Comparison of ENCODE assay signal across 1 cellular context in the genomic region with DNA sequence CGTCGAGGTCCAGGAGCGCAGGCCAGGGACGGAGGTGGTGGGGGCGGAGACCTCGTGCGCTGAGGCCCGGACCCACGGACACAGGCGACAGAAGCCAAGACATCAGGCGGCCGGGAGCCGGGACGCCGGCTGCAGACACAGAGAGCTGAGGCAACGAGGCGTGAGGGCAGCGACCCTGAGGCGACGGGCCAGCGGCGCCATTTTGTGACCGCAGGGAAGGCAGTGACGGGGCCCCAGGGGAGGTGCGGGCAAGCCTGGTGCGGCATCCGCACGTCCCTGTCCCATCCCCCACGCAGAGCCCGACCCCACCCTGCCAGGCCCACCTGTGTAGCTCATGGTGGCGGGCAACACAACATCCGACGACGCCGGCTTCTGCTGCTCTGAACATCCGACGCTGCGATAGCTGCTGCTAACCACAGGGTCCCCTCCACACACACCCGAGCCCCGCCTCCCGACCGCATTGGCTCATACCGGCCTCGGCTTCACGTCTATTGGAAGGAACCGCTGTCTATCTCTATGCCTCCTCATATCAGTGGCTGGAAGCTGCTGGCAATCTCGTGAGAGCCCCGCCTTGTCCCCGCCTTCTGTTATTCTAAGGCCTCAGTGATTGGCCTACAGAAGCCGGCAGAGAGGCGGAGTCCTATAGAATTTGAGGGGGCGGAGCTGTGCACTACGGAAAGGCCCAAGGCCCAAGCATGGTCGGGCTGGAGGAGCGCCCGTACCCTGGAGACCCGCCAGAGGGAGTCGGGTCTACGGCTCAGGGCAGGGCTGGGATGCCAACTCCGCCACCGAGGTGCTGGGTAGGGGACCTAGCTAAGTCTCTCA.
A peak's percentile ranks its signal among the peaks of the same experiment; 100 is the strongest.
TF ChIP-seq lines count a peak whose summit lies in the region.

A gene with protein sequence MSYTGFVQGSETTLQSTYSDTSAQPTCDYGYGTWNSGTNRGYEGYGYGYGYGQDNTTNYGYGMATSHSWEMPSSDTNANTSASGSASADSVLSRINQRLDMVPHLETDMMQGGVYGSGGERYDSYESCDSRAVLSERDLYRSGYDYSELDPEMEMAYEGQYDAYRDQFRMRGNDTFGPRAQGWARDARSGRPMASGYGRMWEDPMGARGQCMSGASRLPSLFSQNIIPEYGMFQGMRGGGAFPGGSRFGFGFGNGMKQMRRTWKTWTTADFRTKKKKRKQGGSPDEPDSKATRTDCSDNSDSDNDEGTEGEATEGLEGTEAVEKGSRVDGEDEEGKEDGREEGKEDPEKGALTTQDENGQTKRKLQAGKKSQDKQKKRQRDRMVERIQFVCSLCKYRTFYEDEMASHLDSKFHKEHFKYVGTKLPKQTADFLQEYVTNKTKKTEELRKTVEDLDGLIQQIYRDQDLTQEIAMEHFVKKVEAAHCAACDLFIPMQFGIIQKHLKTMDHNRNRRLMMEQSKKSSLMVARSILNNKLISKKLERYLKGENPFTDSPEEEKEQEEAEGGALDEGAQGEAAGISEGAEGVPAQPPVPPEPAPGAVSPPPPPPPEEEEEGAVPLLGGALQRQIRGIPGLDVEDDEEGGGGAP (minus strand): TSS at position 401 of the 825 bp plus-strand sequence. CDS start 65 bp downstream, at position 336.

TF ChIP-seq in HEK293, 187 proteins besides CTCF, POLR2A, EP300 and RAD21 (continued from another document):
- peak; percentile 63; the same call in 1 of the 2 replicates for TF ChIP-seq ZNF561 (tag by site-specific recombination; IDR thresholded peaks at IDR 0.05; ENCODE audit: borderline replicate concordance)
- no peak for TF ChIP-seq ZNF776 (tag by site-specific recombination; IDR thresholded peaks at IDR 0.05; ENCODE audit: borderline replicate concordance)
- TF ChIP-seq ZNF239 (tag by site-specific recombination; IDR thresholded peaks at IDR 0.05): no peak
- TF ChIP-seq BCL11A (tag by site-specific recombination; IDR thresholded peaks at IDR 0.05; ENCODE audit: low read depth): no peak
- TF ChIP-seq ZNF433 (tag by site-specific recombination; IDR thresholded peaks at IDR 0.05; ENCODE audit: low read depth): no peak
- TF ChIP-seq OVOL3 (tag by site-specific recombination; IDR thresholded peaks at IDR 0.05): peak; percentile 47; the same call in 1 of the 2 replicates
- TF ChIP-seq ZNF837 (tag by site-specific recombination; IDR thresholded peaks at IDR 0.05): 0 out of 2 replicates have a peak, but pooled peaks have one; percentile 31
- peak; percentile 51 for TF ChIP-seq ZNF600 (tag by site-specific recombination; IDR thresholded peaks at IDR 0.05)
- TF ChIP-seq ZFP41 (tag by site-specific recombination; IDR thresholded peaks at IDR 0.05; ENCODE audit: borderline replicate concordance): no peak
- peak; percentile 79 for TF ChIP-seq SP7 (tag by site-specific recombination; IDR thresholded peaks at IDR 0.05)
- TF ChIP-seq, protein P1, sequence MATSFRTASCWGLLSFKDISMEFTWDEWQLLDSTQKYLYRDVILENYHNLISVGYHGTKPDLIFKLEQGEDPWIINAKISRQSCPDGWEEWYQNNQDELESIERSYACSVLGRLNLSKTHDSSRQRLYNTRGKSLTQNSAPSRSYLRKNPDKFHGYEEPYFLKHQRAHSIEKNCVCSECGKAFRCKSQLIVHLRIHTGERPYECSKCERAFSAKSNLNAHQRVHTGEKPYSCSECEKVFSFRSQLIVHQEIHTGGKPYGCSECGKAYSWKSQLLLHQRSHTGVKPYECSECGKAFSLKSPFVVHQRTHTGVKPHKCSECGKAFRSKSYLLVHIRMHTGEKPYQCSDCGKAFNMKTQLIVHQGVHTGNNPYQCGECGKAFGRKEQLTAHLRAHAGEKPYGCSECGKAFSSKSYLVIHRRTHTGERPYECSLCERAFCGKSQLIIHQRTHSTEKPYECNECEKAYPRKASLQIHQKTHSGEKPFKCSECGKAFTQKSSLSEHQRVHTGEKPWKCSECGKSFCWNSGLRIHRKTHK (tag by site-specific recombination; IDR thresholded peaks at IDR 0.05): no peak
- peak; percentile 62; the same call in 1 of the 2 replicates for TF ChIP-seq ZNF169 (tag by site-specific recombination; IDR thresholded peaks at IDR 0.05)
- TF ChIP-seq ZNF174 (tag by site-specific recombination; IDR thresholded peaks at IDR 0.05): no peak
- TF ChIP-seq ZNF626 (tag by site-specific recombination; IDR thresholded peaks at IDR 0.05): no peak
- TF ChIP-seq, protein P2, sequence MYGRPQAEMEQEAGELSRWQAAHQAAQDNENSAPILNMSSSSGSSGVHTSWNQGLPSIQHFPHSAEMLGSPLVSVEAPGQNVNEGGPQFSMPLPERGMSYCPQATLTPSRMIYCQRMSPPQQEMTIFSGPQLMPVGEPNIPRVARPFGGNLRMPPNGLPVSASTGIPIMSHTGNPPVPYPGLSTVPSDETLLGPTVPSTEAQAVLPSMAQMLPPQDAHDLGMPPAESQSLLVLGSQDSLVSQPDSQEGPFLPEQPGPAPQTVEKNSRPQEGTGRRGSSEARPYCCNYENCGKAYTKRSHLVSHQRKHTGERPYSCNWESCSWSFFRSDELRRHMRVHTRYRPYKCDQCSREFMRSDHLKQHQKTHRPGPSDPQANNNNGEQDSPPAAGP (tag by site-specific recombination; IDR thresholded peaks at IDR 0.05): peak; percentile 92
- TF ChIP-seq, protein P3, sequence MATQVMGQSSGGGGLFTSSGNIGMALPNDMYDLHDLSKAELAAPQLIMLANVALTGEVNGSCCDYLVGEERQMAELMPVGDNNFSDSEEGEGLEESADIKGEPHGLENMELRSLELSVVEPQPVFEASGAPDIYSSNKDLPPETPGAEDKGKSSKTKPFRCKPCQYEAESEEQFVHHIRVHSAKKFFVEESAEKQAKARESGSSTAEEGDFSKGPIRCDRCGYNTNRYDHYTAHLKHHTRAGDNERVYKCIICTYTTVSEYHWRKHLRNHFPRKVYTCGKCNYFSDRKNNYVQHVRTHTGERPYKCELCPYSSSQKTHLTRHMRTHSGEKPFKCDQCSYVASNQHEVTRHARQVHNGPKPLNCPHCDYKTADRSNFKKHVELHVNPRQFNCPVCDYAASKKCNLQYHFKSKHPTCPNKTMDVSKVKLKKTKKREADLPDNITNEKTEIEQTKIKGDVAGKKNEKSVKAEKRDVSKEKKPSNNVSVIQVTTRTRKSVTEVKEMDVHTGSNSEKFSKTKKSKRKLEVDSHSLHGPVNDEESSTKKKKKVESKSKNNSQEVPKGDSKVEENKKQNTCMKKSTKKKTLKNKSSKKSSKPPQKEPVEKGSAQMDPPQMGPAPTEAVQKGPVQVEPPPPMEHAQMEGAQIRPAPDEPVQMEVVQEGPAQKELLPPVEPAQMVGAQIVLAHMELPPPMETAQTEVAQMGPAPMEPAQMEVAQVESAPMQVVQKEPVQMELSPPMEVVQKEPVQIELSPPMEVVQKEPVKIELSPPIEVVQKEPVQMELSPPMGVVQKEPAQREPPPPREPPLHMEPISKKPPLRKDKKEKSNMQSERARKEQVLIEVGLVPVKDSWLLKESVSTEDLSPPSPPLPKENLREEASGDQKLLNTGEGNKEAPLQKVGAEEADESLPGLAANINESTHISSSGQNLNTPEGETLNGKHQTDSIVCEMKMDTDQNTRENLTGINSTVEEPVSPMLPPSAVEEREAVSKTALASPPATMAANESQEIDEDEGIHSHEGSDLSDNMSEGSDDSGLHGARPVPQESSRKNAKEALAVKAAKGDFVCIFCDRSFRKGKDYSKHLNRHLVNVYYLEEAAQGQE (tag by site-specific recombination; IDR thresholded peaks at IDR 0.05): 0 out of 2 replicates have a peak, but pooled peaks have one; percentile 53
- TF ChIP-seq, protein P4, sequence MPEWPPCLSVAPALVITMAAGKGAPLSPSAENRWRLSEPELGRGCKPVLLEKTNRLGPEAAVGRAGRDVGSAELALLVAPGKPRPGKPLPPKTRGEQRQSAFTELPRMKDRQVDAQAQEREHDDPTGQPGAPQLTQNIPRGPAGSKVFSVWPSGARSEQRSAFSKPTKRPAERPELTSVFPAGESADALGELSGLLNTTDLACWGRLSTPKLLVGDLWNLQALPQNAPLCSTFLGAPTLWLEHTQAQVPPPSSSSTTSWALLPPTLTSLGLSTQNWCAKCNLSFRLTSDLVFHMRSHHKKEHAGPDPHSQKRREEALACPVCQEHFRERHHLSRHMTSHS (tag by site-specific recombination; IDR thresholded peaks at IDR 0.05): 0 out of 2 replicates have a peak, but pooled peaks have one; percentile 9
- TF ChIP-seq KLF10 (tag by site-specific recombination; IDR thresholded peaks at IDR 0.05): peak; percentile 90
- TF ChIP-seq, protein P5, sequence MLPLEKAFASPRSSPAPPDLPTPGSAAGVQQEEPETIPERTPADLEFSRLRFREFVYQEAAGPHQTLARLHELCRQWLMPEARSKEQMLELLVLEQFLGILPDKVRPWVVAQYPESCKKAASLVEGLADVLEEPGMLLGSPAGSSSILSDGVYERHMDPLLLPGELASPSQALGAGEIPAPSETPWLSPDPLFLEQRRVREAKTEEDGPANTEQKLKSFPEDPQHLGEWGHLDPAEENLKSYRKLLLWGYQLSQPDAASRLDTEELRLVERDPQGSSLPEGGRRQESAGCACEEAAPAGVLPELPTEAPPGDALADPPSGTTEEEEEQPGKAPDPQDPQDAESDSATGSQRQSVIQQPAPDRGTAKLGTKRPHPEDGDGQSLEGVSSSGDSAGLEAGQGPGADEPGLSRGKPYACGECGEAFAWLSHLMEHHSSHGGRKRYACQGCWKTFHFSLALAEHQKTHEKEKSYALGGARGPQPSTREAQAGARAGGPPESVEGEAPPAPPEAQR (tag by site-specific recombination; IDR thresholded peaks at IDR 0.05): no peak
- TF ChIP-seq ZNF146 (tag by site-specific recombination; IDR thresholded peaks at IDR 0.05): peak; percentile 66
- TF ChIP-seq ZNF529 (tag by site-specific recombination; IDR thresholded peaks at IDR 0.05; ENCODE audit: insufficient replicate concordance): no peak
- TF ChIP-seq ZNF670 (tag by site-specific recombination; IDR thresholded peaks at IDR 0.05; ENCODE audit: low read depth): no peak
- no peak for TF ChIP-seq ZNF621 (tag by site-specific recombination; IDR thresholded peaks at IDR 0.05)
- TF ChIP-seq TCF7L2 (IDR thresholded peaks at IDR 0.05; ENCODE audit: borderline replicate concordance, low read depth, low read length): no peak
- no peak for TF ChIP-seq ZNF37A (tag by site-specific recombination; IDR thresholded peaks at IDR 0.05)
- no peak for TF ChIP-seq ZNF16 (tag by site-specific recombination; IDR thresholded peaks at IDR 0.05; ENCODE audit: low read depth)
- no peak for TF ChIP-seq ZNF514 (tag by site-specific recombination; IDR thresholded peaks at IDR 0.05)
- TF ChIP-seq MZF1 (tag by site-specific recombination; IDR thresholded peaks at IDR 0.05; ENCODE audit: borderline replicate concordance): no peak
- TF ChIP-seq ZNF555 (tag by site-specific recombination; conservative IDR thresholded peaks at IDR 0.05): no peak
- no peak for TF ChIP-seq ZNF549 (tag by site-specific recombination; IDR thresholded peaks at IDR 0.05)
- TF ChIP-seq ZNF19 (tag by site-specific recombination; IDR thresholded peaks at IDR 0.05; ENCODE audit: low read depth): no peak
- TF ChIP-seq MYNN (tag by site-specific recombination; IDR thresholded peaks at IDR 0.05; ENCODE audit: borderline replicate concordance): no peak
- TF ChIP-seq, protein P6, sequence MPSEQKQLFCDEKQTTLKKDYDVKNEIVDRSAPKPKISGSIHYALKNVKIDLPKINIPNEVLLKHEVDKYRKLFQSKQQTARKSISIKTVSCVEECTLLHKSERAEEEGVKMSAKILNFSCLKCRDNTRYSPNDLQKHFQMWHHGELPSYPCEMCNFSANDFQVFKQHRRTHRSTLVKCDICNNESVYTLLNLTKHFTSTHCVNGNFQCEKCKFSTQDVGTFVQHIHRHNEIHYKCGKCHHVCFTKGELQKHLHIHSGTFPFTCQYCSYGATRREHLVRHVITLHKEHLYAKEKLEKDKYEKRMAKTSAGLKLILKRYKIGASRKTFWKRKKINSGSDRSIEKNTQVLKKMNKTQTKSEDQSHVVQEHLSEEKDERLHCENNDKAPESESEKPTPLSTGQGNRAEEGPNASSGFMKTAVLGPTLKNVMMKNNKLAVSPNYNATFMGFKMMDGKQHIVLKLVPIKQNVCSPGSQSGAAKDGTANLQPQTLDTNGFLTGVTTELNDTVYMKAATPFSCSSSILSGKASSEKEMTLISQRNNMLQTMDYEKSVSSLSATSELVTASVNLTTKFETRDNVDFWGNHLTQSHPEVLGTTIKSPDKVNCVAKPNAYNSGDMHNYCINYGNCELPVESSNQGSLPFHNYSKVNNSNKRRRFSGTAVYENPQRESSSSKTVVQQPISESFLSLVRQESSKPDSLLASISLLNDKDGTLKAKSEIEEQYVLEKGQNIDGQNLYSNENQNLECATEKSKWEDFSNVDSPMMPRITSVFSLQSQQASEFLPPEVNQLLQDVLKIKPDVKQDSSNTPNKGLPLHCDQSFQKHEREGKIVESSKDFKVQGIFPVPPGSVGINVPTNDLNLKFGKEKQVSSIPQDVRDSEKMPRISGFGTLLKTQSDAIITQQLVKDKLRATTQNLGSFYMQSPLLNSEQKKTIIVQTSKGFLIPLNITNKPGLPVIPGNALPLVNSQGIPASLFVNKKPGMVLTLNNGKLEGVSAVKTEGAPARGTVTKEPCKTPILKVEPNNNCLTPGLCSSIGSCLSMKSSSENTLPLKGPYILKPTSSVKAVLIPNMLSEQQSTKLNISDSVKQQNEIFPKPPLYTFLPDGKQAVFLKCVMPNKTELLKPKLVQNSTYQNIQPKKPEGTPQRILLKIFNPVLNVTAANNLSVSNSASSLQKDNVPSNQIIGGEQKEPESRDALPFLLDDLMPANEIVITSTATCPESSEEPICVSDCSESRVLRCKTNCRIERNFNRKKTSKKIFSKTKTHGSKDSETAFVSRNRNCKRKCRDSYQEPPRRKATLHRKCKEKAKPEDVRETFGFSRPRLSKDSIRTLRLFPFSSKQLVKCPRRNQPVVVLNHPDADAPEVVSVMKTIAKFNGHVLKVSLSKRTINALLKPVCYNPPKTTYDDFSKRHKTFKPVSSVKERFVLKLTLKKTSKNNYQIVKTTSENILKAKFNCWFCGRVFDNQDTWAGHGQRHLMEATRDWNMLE (tag by site-specific recombination; conservative IDR thresholded peaks at IDR 0.05; ENCODE audit: low read depth): no peak
- TF ChIP-seq, protein P7, sequence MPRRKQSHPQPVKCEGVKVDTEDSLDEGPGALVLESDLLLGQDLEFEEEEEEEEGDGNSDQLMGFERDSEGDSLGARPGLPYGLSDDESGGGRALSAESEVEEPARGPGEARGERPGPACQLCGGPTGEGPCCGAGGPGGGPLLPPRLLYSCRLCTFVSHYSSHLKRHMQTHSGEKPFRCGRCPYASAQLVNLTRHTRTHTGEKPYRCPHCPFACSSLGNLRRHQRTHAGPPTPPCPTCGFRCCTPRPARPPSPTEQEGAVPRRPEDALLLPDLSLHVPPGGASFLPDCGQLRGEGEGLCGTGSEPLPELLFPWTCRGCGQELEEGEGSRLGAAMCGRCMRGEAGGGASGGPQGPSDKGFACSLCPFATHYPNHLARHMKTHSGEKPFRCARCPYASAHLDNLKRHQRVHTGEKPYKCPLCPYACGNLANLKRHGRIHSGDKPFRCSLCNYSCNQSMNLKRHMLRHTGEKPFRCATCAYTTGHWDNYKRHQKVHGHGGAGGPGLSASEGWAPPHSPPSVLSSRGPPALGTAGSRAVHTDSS (tag by site-specific recombination; IDR thresholded peaks at IDR 0.05): no peak
